ENCODE assay signal across 20 cellular contexts in genomic region chr2:66850406-66850805, GRCh38.
A peak's percentile ranks its signal among the peaks of the same experiment; 100 is the strongest.
DNase-seq lines count a peak whose midpoint lies in the region; ATAC-seq and TF ChIP-seq lines count a peak whose summit lies in the region.
"Had no signal": no experiment of that assay in that cellular context is flagged by ENCODE, and none has a peak within 500 bp of the region (broad histone marks: within the 10 kb centered on the region; RNA-seq: fewer than 3 reads in every experiment).

No MANE protein-coding gene starts in this region.

- POLR2A ChIA-PET in PC-3 (lab: Charles Lee; ENCODE audit: unreplicated experiment) = no interaction called here

- H4K20me1 ChIP-seq in osteoblast (ENCODE audit: insufficient read depth, low read length) (no peaks in the 10 kb centered on the region), PC-3 (ENCODE audit: low read length) (no peaks in the 10 kb centered on the region)
- H4K20me1 ChIP-seq: BLaER1 treated with 17β-estradiol and CSF1 and Interleukin-3, amounts not matched to agents 10 nM and 100 nM had no signal

- H3K4me1 ChIP-seq in osteoblast (ENCODE audit: insufficient read depth, low read length) = peaks cover 26% of the 10 kb centered on the region
- H3K4me1 ChIP-seq in PC-3 (ENCODE audit: insufficient read depth, low read length) = no peaks in the 10 kb centered on the region
- H3K4me1 ChIP-seq: A549 had no signal

- H3K36me3 ChIP-seq in osteoblast (ENCODE audit: insufficient read depth, low read length) (no peaks in the 10 kb centered on the region), PC-3 (ENCODE audit: low read depth, low read length) (no peaks in the 10 kb centered on the region)
- H3K36me3 ChIP-seq: BLaER1 treated with 17β-estradiol and CSF1 and Interleukin-3, amounts not matched to agents 10 nM and 100 nM had no signal

- no peak overlapping the region for H3K9ac ChIP-seq in PC-3 (ENCODE audit: low read length)
- H3K9ac ChIP-seq: BLaER1 treated with 17β-estradiol and CSF1 and Interleukin-3, amounts not matched to agents 10 nM and 100 nM had no signal

- ATAC-seq in left ventricle myocardium superior (peak; percentile 33), left cardiac atrium (no peak), HG02885 (IDR thresholded peaks at IDR 0.05; ENCODE audit: poor library complexity, unreplicated experiment) (no peak), PC-3 (no peak)
- ATAC-seq: A549 had no signal

- H3F3A ChIP-seq in PC-3 (ENCODE audit: low read length, unreplicated experiment) = no peaks in the 10 kb centered on the region

- no peak overlapping the region for H3K27ac ChIP-seq in osteoblast (ENCODE audit: low read depth, low read length)
- H3K27ac ChIP-seq in PC-3 (ENCODE audit: low read length) = no peak overlapping the region
- H3K27ac ChIP-seq: A549; BLaER1 treated with 17β-estradiol and CSF1 and Interleukin-3, amounts not matched to agents 10 nM and 100 nM had no signal

- BruUV-seq in PC-3 (replicated peaks; lab: Mats Ljungman, UMichigan) = no TSS peak

- H3K4me3 ChIP-seq in osteoblast (ENCODE audit: insufficient read depth, low read length) (no peak overlapping the region), PC-3 (ENCODE audit: low read length) (no peak overlapping the region)
- H3K4me3 ChIP-seq: A549; BLaER1 treated with 17β-estradiol and CSF1 and Interleukin-3, amounts not matched to agents 10 nM and 100 nM had no signal

- H2AFZ ChIP-seq in osteoblast (ENCODE audit: low read length) = peak overlapping the region; percentile 13
- H2AFZ ChIP-seq in PC-3 (ENCODE audit: low read length) = no peak overlapping the region

- DNase-seq in left ventricle myocardium superior (peak; percentile 34), left cardiac atrium (no peak), cerebellar cortex (ENCODE audit: low spot score) (peak; percentile 71), osteoblast (ENCODE audit: insufficient read length, low spot score, missing footprints) (peak; percentile 26), PC-3 (no peak), glomerular visceral epithelial cell (ENCODE audit: extremely low spot score) (no peak), anterior cingulate cortex (lab: John Stamatoyannopoulos, UW) (no peak)
- DNase-seq: DMS153, H7, Kasumi-1, MM.1S, NCI-H1105, NCI-H1694 treated with DMSO at 0.1 percent for 48 hours, NCI-H2107, NCI-H345, NCI-H69, SIG-M5 had no signal

- intact Hi-C loops in left ventricle myocardium superior (cut with micrococcal nuclease) = no loop called here
- intact Hi-C loops in left cardiac atrium (cut with DNase I) = no loop called here
- intact Hi-C loops in PC-3 (cut with micrococcal nuclease) = no loop called here

- H3K27me3 ChIP-seq in osteoblast (ENCODE audit: insufficient read depth, low read length) = no peaks in the 10 kb centered on the region
- H3K27me3 ChIP-seq in PC-3 (ENCODE audit: low read length) = peaks cover 24% of the 10 kb centered on the region
- H3K27me3 ChIP-seq: BLaER1 treated with 17β-estradiol and CSF1 and Interleukin-3, amounts not matched to agents 10 nM and 100 nM had no signal

- H3K9me3 ChIP-seq in osteoblast (ENCODE audit: low read depth, low read length) (no peaks in the 10 kb centered on the region), PC-3 (ENCODE audit: low read length) (no peaks in the 10 kb centered on the region)
- H3K9me3 ChIP-seq: A549; BLaER1 treated with 17β-estradiol and CSF1 and Interleukin-3, amounts not matched to agents 10 nM and 100 nM had no signal

- CTCF ChIA-PET in PC-3 (lab: Charles Lee) = no interaction called here

- no peaks in the 10 kb centered on the region for H3K9me2 ChIP-seq in PC-3 (replicated peaks; ENCODE audit: low read length)

- H3K4me2 ChIP-seq in osteoblast (ENCODE audit: insufficient read depth, low read length) (no peak overlapping the region), PC-3 (ENCODE audit: low read length) (no peak overlapping the region)
- H3K4me2 ChIP-seq: A549; BLaER1 treated with 17β-estradiol and CSF1 and Interleukin-3, amounts not matched to agents 10 nM and 100 nM had no signal

- no peak for TF ChIP-seq CTCF in osteoblast (IDR thresholded peaks at IDR 0.05; ENCODE audit: extremely low read depth, low read depth, low read length)
- TF ChIP-seq CTCF in PC-3 (conservative IDR thresholded peaks at IDR 0.05; ENCODE audit: low read depth, low read length) = no peak

- H3K79me2 ChIP-seq in osteoblast (ENCODE audit: insufficient read depth, low read length) (no peaks in the 10 kb centered on the region), PC-3 (ENCODE audit: low read length) (no peaks in the 10 kb centered on the region)

Comparison
In these comparisons a context has a peak if more than half of its experiments do, and no peak if none do; other contexts are left out.
1. DNase-seq: peak in left ventricle myocardium superior (single experiment), cerebellar cortex (single experiment) and osteoblast (single experiment); none in left cardiac atrium (single experiment), PC-3 (single experiment), glomerular visceral epithelial cell (single experiment) and anterior cingulate cortex (0 of 58).